8 cellular contexts compared by ENCODE assay signal in the genomic region with DNA sequence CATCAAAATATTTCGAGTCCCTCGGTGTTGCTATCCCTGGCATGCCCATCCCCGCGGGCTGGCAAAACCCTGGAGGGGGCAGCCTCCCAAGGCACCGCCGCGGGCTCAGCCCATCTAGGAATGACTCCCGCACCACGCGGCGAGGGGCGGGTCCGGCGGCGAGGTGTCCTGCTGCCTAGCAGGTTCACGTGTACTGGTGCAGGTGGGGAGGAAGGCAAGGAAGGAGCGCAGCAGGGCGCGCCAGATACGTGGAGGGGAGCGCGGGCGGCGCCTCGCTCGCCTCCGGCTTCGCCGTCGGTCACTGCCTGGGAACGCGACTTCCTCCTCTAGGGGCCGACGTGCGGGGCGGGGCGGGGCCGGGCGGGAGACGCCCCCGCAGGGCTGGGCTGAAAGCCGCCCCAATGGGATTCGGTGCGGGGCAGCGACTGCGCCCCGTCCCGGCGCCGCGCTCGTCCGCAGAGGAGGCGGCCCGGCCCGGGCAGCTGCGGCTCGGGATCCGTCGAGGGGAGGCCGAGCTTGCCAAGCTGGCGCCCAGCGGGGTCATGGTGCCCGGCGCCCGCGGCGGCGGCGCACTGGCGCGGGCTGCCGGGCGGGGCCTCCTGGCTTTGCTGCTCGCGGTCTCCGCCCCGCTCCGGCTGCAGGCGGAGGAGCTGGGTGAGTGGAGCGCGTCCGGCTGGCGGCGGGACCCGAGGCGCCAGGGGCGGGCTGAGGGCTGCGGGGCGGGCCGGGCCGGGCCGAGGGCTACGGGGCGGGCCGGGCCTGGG. TPM values are rescaled to one million over a fixed set of nuclear protein-coding genes. Genes with fewer than 3 reads are reported as not detected.
A peak's percentile ranks its signal among the peaks of the same experiment; 100 is the strongest.
DNase-seq lines count a peak whose midpoint lies in the region; ATAC-seq and TF ChIP-seq lines count a peak whose summit lies in the region.

Gene DCBLD1, plus strand, starts transcription at position 435 of the 764 bp plus-strand sequence. Its CDS starts 108 bp downstream, at position 543.

- peaks cover 17% of the 10 kb centered on the region for H3K4me1 Mint-ChIP-seq in T-helper 17 cell

- H3K27me3 Mint-ChIP-seq in T-helper 17 cell, result peaks cover 53% of the 10 kb centered on the region

- H3K36me3 ChIP-seq in HAP-1 (replicated peaks) (peaks cover 4% of the 10 kb centered on the region), MM.1S (replicated peaks; ENCODE audit: insufficient read depth, low read length) (no peaks in the 10 kb centered on the region), hepatocyte (replicated peaks; ENCODE audit: insufficient read depth, low read depth) (no peaks in the 10 kb centered on the region), rectal smooth muscle tissue (ENCODE audit: control insufficient read depth, insufficient read depth, low read length) (no peaks in the 10 kb centered on the region)

- peak within 1 kb of the TSS; percentile 94 for H3K9ac ChIP-seq in MM.1S (ENCODE audit: low read length)
- H3K9ac ChIP-seq in rectal smooth muscle tissue (ENCODE audit: low read length), result peak within 1 kb of the TSS; percentile 3

- H3K4me3 Mint-ChIP-seq in T-helper 17 cell, result peak within 1 kb of the TSS; percentile 92

- peak; percentile 79 for ATAC-seq in T-helper 17 cell

- H3K4me2 ChIP-seq in MM.1S (ENCODE audit: low read depth, low read length), result peak within 1 kb of the TSS; percentile 75
- peak within 1 kb of the TSS; percentile 93 for H3K4me2 ChIP-seq in hepatocyte

- H3K9me3 ChIP-seq in HAP-1 (no peaks in the 10 kb centered on the region; the same call in 1 of the 2 replicates), MM.1S (replicated peaks; ENCODE audit: insufficient read depth, low read length) (no peaks in the 10 kb centered on the region), T-helper 17 cell (ENCODE audit: control insufficient read depth, low read length, poor library complexity, severe bottlenecking) (no peaks in the 10 kb centered on the region), hepatocyte (ENCODE audit: low read depth) (no peaks in the 10 kb centered on the region)

- peaks cover 2% of the 10 kb centered on the region for H3K36me3 Mint-ChIP-seq in T-helper 17 cell (ENCODE audit: low read depth)

- H3K4me3 ChIP-seq in HAP-1 (peak within 1 kb of the TSS; percentile 71), MM.1S (ENCODE audit: low read length) (peak within 1 kb of the TSS; percentile 97), astrocyte of the spinal cord (ENCODE audit: low read depth, low read length) (peak within 1 kb of the TSS; percentile 70), hepatocyte (peak within 1 kb of the TSS; percentile 93), rectal smooth muscle tissue (ENCODE audit: low read length) (peak within 1 kb of the TSS; percentile 74)

- peaks cover 46% of the 10 kb centered on the region for H3F3A ChIP-seq in MM.1S (ENCODE audit: insufficient read depth, low read length)

- peak within 1 kb of the TSS; percentile 91 for H2AFZ ChIP-seq in MM.1S (ENCODE audit: low read length)
- H2AFZ ChIP-seq in hepatocyte, result peak within 1 kb of the TSS; percentile 96

- H3K79me2 ChIP-seq in MM.1S (ENCODE audit: low read length), result peaks cover 38% of the 10 kb centered on the region
- peaks cover 36% of the 10 kb centered on the region for H3K79me2 ChIP-seq in hepatocyte

- H3K27me3 ChIP-seq in HAP-1 (ENCODE audit: low read depth), result no peaks in the 10 kb centered on the region
- no peaks in the 10 kb centered on the region for H3K27me3 ChIP-seq in MM.1S (replicated peaks; ENCODE audit: insufficient read depth, low read length)
- no peaks in the 10 kb centered on the region for H3K27me3 ChIP-seq in hepatocyte
- no peaks in the 10 kb centered on the region for H3K27me3 ChIP-seq in rectal smooth muscle tissue (ENCODE audit: control insufficient read depth, insufficient read depth, low read length)

- H3K9me2 ChIP-seq in MM.1S (replicated peaks; ENCODE audit: insufficient read depth, low read length), result no peaks in the 10 kb centered on the region
- no peaks in the 10 kb centered on the region for H3K9me2 ChIP-seq in hepatocyte (replicated peaks; ENCODE audit: insufficient read depth)

- peak; percentile 85 for DNase-seq in GM10266 (ENCODE audit: extremely low spot score)
- peak; percentile 53 to 81 for DNase-seq in HAP-1 (ENCODE audit: low spot score in 2 of 2)
- peak; percentile 87 for DNase-seq in MM.1S
- DNase-seq in T-helper 17 cell, result peak; percentile 20 to 46 (median 41)
- peak; percentile 76 for DNase-seq in astrocyte of the spinal cord (ENCODE audit: low read depth, low spot score)
- peak; percentile 90 for DNase-seq in hepatocyte (ENCODE audit: low spot score)
- DNase-seq in NCI-H1436 (lab: John Stamatoyannopoulos, UW), result no peak

- in situ Hi-C loops in HAP-1 (cut with MboI; ENCODE audit: low sequenced_read_pairs), result no loop called here
- in situ Hi-C loops in astrocyte of the spinal cord (cut with HindIII; ENCODE audit: low sequenced_read_pairs), result no loop called here

- TF ChIP-seq CTCF in GM10266 (IDR thresholded peaks at IDR 0.05; ENCODE audit: control insufficient read depth, insufficient read depth, low read depth, missing control alignments) (no peak), MM.1S (IDR thresholded peaks at IDR 0.05; ENCODE audit: low read length) (no peak), astrocyte of the spinal cord (IDR thresholded peaks at IDR 0.05; ENCODE audit: low read depth, low read length) (peak; percentile 3), hepatocyte (IDR thresholded peaks at IDR 0.05; ENCODE audit: poor library complexity) (no peak)

- H3K27ac Mint-ChIP-seq in T-helper 17 cell, result peak within 1 kb of the TSS; percentile 21

- peak within 1 kb of the TSS; percentile 89 for H3K27ac ChIP-seq in MM.1S (ENCODE audit: low read length)
- H3K27ac ChIP-seq in hepatocyte, result peak within 1 kb of the TSS; percentile 94
- H3K27ac ChIP-seq in rectal smooth muscle tissue (ENCODE audit: low read depth, low read length), result peak within 1 kb of the TSS; percentile 47

- 2% methylated on average over 40 of the region's 96 CpGs for WGBS in hepatocyte (ENCODE audit: low lambda C conversion rate, missing lambda C conversion rate)

- H3K4me1 ChIP-seq in HAP-1, result peaks cover 14% of the 10 kb centered on the region
- H3K4me1 ChIP-seq in MM.1S (ENCODE audit: low read length), result peaks cover 36% of the 10 kb centered on the region
- peaks cover 8% of the 10 kb centered on the region for H3K4me1 ChIP-seq in hepatocyte (ENCODE audit: insufficient read depth)
- no peaks in the 10 kb centered on the region for H3K4me1 ChIP-seq in rectal smooth muscle tissue (ENCODE audit: control insufficient read depth, insufficient read depth, low read length)

- H4K20me1 ChIP-seq in MM.1S (ENCODE audit: insufficient read depth, low read length) (no peaks in the 10 kb centered on the region), hepatocyte (ENCODE audit: insufficient read depth, poor library complexity, severe bottlenecking) (no peaks in the 10 kb centered on the region)

RNA-seq across cellular contexts. Expression of gene DCBLD1, which starts in this region (rescaled TPM):
- total RNA-seq in T-helper 17 cell (1 to 10 TPM; 1.4 to 1.8 TPM), hepatocyte (23.8 and 40.1 TPM in 2 replicates)
- polyA plus RNA-seq in hepatocyte, result 12.8 and 18.9 TPM in 2 replicates
